1 cellular context compared by ENCODE assay signal in genomic region chr15:77944002-77944867, GRCh38.
A peak's percentile ranks its signal among the peaks of the same experiment; 100 is the strongest.
TF ChIP-seq lines count a peak whose summit lies in the region.

No MANE protein-coding gene starts in this region.

TF ChIP-seq in HepG2, 621 proteins besides CTCF, POLR2A, EP300 and RAD21 (continued from another document and continues in another):
- TF ChIP-seq RAD51 (IDR thresholded peaks at IDR 0.05; ENCODE audit: borderline replicate concordance) (no peak), PHF8 (CRISPR knock-in tag; IDR thresholded peaks at IDR 0.05) (peak; percentile 58), ATF1 (CRISPR knock-in tag; IDR thresholded peaks at IDR 0.05) (0 out of 2 replicates have a peak, but pooled peaks have one; percentile 25), ZBTB43 (CRISPR knock-in tag; conservative IDR thresholded peaks at IDR 0.05) (0 out of 2 replicates have a peak, but pooled peaks have one; percentile 29), KDM3A (CRISPR knock-in tag; IDR thresholded peaks at IDR 0.05; ENCODE audit: low read depth) (no peak), NCOA1 (CRISPR knock-in tag; IDR thresholded peaks at IDR 0.05) (no peak), NR2C2 (CRISPR knock-in tag; IDR thresholded peaks at IDR 0.05; ENCODE audit: borderline replicate concordance) (peak; percentile 94), ZNF879 (CRISPR knock-in tag; IDR thresholded peaks at IDR 0.05) (no peak), ZNF232 (CRISPR knock-in tag; IDR thresholded peaks at IDR 0.05; ENCODE audit: borderline replicate concordance) (no peak), EZH2 (conservative IDR thresholded peaks at IDR 0.05; ENCODE audit: low read depth, low read length) (no peak), ZNF557 (CRISPR knock-in tag; IDR thresholded peaks at IDR 0.05) (no peak), HHEX (CRISPR knock-in tag; IDR thresholded peaks at IDR 0.05) (no peak), DZIP1 (CRISPR knock-in tag; IDR thresholded peaks at IDR 0.05) (no peak), IRF2 (CRISPR knock-in tag; IDR thresholded peaks at IDR 0.05) (peak; percentile 22; the same call in 1 of the 2 replicates), ZNF276 (CRISPR knock-in tag; IDR thresholded peaks at IDR 0.05; ENCODE audit: low read depth) (no peak), MYC (CRISPR knock-in tag; IDR thresholded peaks at IDR 0.05; ENCODE audit: borderline replicate concordance) (peak; percentile 47; the same call in 1 of the 2 replicates), KDM6A (CRISPR knock-in tag; IDR thresholded peaks at IDR 0.05; ENCODE audit: low read depth) (no peak), ZNF274 (CRISPR knock-in tag; IDR thresholded peaks at IDR 0.05) (no peak), ZFP36L1 (CRISPR knock-in tag; IDR thresholded peaks at IDR 0.05) (no peak), ZNF543 (CRISPR knock-in tag; IDR thresholded peaks at IDR 0.05) (peak; percentile 54; the same call in 1 of the 2 replicates), ZBTB3 (CRISPR knock-in tag; IDR thresholded peaks at IDR 0.05; ENCODE audit: borderline replicate concordance, low read depth) (no peak), SMAD1 (CRISPR knock-in tag; IDR thresholded peaks at IDR 0.05; ENCODE audit: borderline replicate concordance, low read depth) (no peak), ZNF615 (CRISPR knock-in tag; IDR thresholded peaks at IDR 0.05; ENCODE audit: borderline replicate concordance) (no peak), ZNF207 (IDR thresholded peaks at IDR 0.05; ENCODE audit: borderline replicate concordance) (no peak), ZMYM2 (CRISPR knock-in tag; IDR thresholded peaks at IDR 0.05) (no peak), PHB2 (IDR thresholded peaks at IDR 0.05; ENCODE audit: partially characterized antibody) (no peak), CHCHD3 (CRISPR knock-in tag; IDR thresholded peaks at IDR 0.05) (no peak), JUN (CRISPR knock-in tag; IDR thresholded peaks at IDR 0.05) (no peak), GPN1 (CRISPR knock-in tag; IDR thresholded peaks at IDR 0.05; ENCODE audit: borderline replicate concordance) (no peak), ZSCAN30 (CRISPR knock-in tag; IDR thresholded peaks at IDR 0.05) (no peak)
- TF ChIP-seq, protein P1, sequence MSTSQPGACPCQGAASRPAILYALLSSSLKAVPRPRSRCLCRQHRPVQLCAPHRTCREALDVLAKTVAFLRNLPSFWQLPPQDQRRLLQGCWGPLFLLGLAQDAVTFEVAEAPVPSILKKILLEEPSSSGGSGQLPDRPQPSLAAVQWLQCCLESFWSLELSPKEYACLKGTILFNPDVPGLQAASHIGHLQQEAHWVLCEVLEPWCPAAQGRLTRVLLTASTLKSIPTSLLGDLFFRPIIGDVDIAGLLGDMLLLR (CRISPR knock-in tag; IDR thresholded peaks at IDR 0.05): no peak
- TF ChIP-seq, protein P2, sequence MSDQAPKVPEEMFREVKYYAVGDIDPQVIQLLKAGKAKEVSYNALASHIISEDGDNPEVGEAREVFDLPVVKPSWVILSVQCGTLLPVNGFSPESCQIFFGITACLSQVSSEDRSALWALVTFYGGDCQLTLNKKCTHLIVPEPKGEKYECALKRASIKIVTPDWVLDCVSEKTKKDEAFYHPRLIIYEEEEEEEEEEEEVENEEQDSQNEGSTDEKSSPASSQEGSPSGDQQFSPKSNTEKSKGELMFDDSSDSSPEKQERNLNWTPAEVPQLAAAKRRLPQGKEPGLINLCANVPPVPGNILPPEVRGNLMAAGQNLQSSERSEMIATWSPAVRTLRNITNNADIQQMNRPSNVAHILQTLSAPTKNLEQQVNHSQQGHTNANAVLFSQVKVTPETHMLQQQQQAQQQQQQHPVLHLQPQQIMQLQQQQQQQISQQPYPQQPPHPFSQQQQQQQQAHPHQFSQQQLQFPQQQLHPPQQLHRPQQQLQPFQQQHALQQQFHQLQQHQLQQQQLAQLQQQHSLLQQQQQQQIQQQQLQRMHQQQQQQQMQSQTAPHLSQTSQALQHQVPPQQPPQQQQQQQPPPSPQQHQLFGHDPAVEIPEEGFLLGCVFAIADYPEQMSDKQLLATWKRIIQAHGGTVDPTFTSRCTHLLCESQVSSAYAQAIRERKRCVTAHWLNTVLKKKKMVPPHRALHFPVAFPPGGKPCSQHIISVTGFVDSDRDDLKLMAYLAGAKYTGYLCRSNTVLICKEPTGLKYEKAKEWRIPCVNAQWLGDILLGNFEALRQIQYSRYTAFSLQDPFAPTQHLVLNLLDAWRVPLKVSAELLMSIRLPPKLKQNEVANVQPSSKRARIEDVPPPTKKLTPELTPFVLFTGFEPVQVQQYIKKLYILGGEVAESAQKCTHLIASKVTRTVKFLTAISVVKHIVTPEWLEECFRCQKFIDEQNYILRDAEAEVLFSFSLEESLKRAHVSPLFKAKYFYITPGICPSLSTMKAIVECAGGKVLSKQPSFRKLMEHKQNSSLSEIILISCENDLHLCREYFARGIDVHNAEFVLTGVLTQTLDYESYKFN (CRISPR knock-in tag; conservative IDR thresholded peaks at IDR 0.05): peak; percentile 81
- TF ChIP-seq, protein P3, sequence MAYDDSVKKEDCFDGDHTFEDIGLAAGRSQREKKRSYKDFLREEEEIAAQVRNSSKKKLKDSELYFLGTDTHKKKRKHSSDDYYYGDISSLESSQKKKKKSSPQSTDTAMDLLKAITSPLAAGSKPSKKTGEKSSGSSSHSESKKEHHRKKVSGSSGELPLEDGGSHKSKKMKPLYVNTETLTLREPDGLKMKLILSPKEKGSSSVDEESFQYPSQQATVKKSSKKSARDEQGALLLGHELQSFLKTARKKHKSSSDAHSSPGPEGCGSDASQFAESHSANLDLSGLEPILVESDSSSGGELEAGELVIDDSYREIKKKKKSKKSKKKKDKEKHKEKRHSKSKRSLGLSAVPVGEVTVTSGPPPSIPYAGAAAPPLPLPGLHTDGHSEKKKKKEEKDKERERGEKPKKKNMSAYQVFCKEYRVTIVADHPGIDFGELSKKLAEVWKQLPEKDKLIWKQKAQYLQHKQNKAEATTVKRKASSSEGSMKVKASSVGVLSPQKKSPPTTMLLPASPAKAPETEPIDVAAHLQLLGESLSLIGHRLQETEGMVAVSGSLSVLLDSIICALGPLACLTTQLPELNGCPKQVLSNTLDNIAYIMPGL (CRISPR knock-in tag; IDR thresholded peaks at IDR 0.05; ENCODE audit: borderline replicate concordance in 1 of 2, low read depth in 1 of 2): 0 out of 4 replicates have a peak, but pooled peaks have one; percentile 34 to 57
- TF ChIP-seq, protein P4, sequence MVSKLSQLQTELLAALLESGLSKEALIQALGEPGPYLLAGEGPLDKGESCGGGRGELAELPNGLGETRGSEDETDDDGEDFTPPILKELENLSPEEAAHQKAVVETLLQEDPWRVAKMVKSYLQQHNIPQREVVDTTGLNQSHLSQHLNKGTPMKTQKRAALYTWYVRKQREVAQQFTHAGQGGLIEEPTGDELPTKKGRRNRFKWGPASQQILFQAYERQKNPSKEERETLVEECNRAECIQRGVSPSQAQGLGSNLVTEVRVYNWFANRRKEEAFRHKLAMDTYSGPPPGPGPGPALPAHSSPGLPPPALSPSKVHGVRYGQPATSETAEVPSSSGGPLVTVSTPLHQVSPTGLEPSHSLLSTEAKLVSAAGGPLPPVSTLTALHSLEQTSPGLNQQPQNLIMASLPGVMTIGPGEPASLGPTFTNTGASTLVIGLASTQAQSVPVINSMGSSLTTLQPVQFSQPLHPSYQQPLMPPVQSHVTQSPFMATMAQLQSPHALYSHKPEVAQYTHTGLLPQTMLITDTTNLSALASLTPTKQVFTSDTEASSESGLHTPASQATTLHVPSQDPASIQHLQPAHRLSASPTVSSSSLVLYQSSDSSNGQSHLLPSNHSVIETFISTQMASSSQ (IDR thresholded peaks at IDR 0.05; ENCODE audit: low read depth): no peak
- TF ChIP-seq, protein P4 (CRISPR knock-in tag; IDR thresholded peaks at IDR 0.05; ENCODE audit: borderline replicate concordance): peak; percentile 26; the same call in 1 of the 2 replicates
- TF ChIP-seq, protein P5, sequence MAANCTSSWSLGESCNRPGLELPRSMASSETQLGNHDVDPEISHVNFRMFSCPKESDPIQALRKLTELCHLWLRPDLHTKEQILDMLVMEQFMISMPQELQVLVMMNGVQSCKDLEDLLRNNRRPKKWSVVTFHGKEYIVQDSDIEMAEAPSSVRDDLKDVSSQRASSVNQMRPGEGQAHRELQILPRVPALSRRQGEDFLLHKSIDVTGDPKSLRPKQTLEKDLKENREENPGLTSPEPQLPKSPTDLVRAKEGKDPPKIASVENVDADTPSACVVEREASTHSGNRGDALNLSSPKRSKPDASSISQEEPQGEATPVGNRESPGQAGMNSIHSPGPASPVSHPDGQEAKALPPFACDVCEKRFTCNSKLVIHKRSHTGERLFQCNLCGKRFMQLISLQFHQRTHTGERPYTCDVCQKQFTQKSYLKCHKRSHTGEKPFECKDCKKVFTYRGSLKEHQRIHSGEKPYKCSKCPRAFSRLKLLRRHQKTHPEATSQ (CRISPR knock-in tag; IDR thresholded peaks at IDR 0.05; ENCODE audit: borderline replicate concordance): no peak
- TF ChIP-seq, protein P6, sequence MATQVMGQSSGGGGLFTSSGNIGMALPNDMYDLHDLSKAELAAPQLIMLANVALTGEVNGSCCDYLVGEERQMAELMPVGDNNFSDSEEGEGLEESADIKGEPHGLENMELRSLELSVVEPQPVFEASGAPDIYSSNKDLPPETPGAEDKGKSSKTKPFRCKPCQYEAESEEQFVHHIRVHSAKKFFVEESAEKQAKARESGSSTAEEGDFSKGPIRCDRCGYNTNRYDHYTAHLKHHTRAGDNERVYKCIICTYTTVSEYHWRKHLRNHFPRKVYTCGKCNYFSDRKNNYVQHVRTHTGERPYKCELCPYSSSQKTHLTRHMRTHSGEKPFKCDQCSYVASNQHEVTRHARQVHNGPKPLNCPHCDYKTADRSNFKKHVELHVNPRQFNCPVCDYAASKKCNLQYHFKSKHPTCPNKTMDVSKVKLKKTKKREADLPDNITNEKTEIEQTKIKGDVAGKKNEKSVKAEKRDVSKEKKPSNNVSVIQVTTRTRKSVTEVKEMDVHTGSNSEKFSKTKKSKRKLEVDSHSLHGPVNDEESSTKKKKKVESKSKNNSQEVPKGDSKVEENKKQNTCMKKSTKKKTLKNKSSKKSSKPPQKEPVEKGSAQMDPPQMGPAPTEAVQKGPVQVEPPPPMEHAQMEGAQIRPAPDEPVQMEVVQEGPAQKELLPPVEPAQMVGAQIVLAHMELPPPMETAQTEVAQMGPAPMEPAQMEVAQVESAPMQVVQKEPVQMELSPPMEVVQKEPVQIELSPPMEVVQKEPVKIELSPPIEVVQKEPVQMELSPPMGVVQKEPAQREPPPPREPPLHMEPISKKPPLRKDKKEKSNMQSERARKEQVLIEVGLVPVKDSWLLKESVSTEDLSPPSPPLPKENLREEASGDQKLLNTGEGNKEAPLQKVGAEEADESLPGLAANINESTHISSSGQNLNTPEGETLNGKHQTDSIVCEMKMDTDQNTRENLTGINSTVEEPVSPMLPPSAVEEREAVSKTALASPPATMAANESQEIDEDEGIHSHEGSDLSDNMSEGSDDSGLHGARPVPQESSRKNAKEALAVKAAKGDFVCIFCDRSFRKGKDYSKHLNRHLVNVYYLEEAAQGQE (IDR thresholded peaks at IDR 0.05; ENCODE audit: borderline replicate concordance in 1 of 2, low read depth in 1 of 2, low read length in 2 of 2): no peak
